ENCODE assay signal across 15 cellular contexts in genomic region chr2:98656800-98657199, GRCh38. TPM values are rescaled to one million over a fixed set of nuclear protein-coding genes. Genes with fewer than 3 reads are reported as not detected.
DNase-seq lines count a peak whose midpoint lies in the region; ATAC-seq and TF ChIP-seq lines count a peak whose summit lies in the region.
"Had no signal": no experiment of that assay in that cellular context is flagged by ENCODE, and none has a peak within 500 bp of the region (broad histone marks: within the 10 kb centered on the region; RNA-seq: fewer than 3 reads in every experiment).

No MANE protein-coding gene starts in this region.

- peaks cover 10% of the 10 kb centered on the region for H3K9me3 Mint-ChIP-seq in activated CD4-positive, alpha-beta memory T cell treated with anti-CD3 and anti-CD28 coated beads for 36 hours

- H3K36me3 ChIP-seq in lower lobe of right lung (peaks cover 7% of the 10 kb centered on the region), esophagus muscularis mucosa (peaks cover 0 to 8% (median 2%) of the 10 kb centered on the region in 4 donors), HAP-1 (replicated peaks) (no peaks in the 10 kb centered on the region), ascending aorta (no peaks in the 10 kb centered on the region)
- H3K36me3 ChIP-seq: adrenal gland, BLaER1, suprapubic skin had no signal

- POLR2A ChIA-PET in activated CD4-positive, alpha-beta memory T cell treated with anti-CD3 and anti-CD28 coated beads for 36 hours (lab: Charles Lee) = interaction anchor here (0.9 to 4.2 kb wide), 3 partner anchors 67 to 115 kb away, joined by 3 to 27 read pairs (median 6); partner anchors contain the start of gene MGAT4A

- intact Hi-C loops in activated CD4-positive, alpha-beta memory T cell treated with anti-CD3 and anti-CD28 coated beads for 36 hours (cut with micrococcal nuclease) = loop anchor here (10.0 kb wide), 1 partner anchor 488 kb away; the partner anchor contains the start of gene C2orf15
- intact Hi-C loops in lower lobe of right lung (cut with DNase I) (no loop called here), esophagus muscularis mucosa (cut with DNase I) (no loop called here), ascending aorta (cut with DNase I) (loop anchor here (10.0 kb wide), 1 partner anchor 408 kb away; no protein-coding TSS in a partner anchor)

- H3K4me1 ChIP-seq in lower lobe of right lung = peaks cover 11% of the 10 kb centered on the region
- no peaks in the 10 kb centered on the region for H3K4me1 ChIP-seq in esophagus muscularis mucosa
- H3K4me1 ChIP-seq in HAP-1 = no peaks in the 10 kb centered on the region
- no peaks in the 10 kb centered on the region for H3K4me1 ChIP-seq in ascending aorta
- H3K4me1 ChIP-seq: suprapubic skin had no signal

- no peak for TF ChIP-seq EP300 in esophagus muscularis mucosa (IDR thresholded peaks at IDR 0.05)

- DNase-seq in CD1c-positive myeloid dendritic cell (ENCODE audit: extremely low spot score) = peak; percentile 39
- DNase-seq in GF-D8 (lab: John Stamatoyannopoulos, UW) = peak; percentile 86
- DNase-seq in activated CD4-positive, alpha-beta memory T cell treated with anti-CD3 and anti-CD28 coated beads for 36 hours = no peak
- DNase-seq in lower lobe of right lung = no peak
- no peak for DNase-seq in esophagus muscularis mucosa (ENCODE audit: extremely low spot score)
- no peak for DNase-seq in HAP-1 (ENCODE audit: low spot score in 2 of 2)
- no peak for DNase-seq in amygdala (lab: John Stamatoyannopoulos, UW)
- DNase-seq in ascending aorta (ENCODE audit: low spot score in 2 of 2) = no peak
- DNase-seq: activated CD4-positive, alpha-beta T cell treated with anti-CD3 and anti-CD28 coated beads, Interleukin-2, amount 50 U/mL, for 4 hours; adrenal gland; erythroblast; NCI-H1417 treated with DMSO at 0.1 percent for 48 hours; NCI-H524 treated with DMSO at 0.1 percent for 48 hours had no signal

- TF ChIP-seq CTCF in lower lobe of right lung (IDR thresholded peaks at IDR 0.05) (no peak), esophagus muscularis mucosa (IDR thresholded peaks at IDR 0.05) (no peak), ascending aorta (IDR thresholded peaks at IDR 0.05) (no peak)

- H3K4me1 Mint-ChIP-seq in activated CD4-positive, alpha-beta memory T cell treated with anti-CD3 and anti-CD28 coated beads for 36 hours (ENCODE audit: low read depth) = peaks cover 76% of the 10 kb centered on the region

- H3K27me3 Mint-ChIP-seq in activated CD4-positive, alpha-beta memory T cell treated with anti-CD3 and anti-CD28 coated beads for 36 hours = no peaks in the 10 kb centered on the region

- CTCF ChIA-PET in activated CD4-positive, alpha-beta memory T cell treated with anti-CD3 and anti-CD28 coated beads for 36 hours (lab: Charles Lee) = interaction anchor here (0.6 to 5.5 kb wide), 8 partner anchors 8 to 181 kb away, joined by 3 to 25 read pairs (median 3); partner anchors contain the start of gene MGAT4A

- H3K27me3 ChIP-seq in lower lobe of right lung (ENCODE audit: low read depth) (no peaks in the 10 kb centered on the region), esophagus muscularis mucosa (no peaks in the 10 kb centered on the region), HAP-1 (ENCODE audit: low read depth) (no peaks in the 10 kb centered on the region), ascending aorta (no peaks in the 10 kb centered on the region)
- H3K27me3 ChIP-seq: adrenal gland, BLaER1, suprapubic skin had no signal

- H3K4me3 Mint-ChIP-seq in activated CD4-positive, alpha-beta memory T cell treated with anti-CD3 and anti-CD28 coated beads for 36 hours = peak overlapping the region; percentile 58

- no peaks in the 10 kb centered on the region for H3K9me3 ChIP-seq in lower lobe of right lung
- H3K9me3 ChIP-seq in esophagus muscularis mucosa = no peaks in the 10 kb centered on the region
- no peaks in the 10 kb centered on the region for H3K9me3 ChIP-seq in HAP-1
- no peaks in the 10 kb centered on the region for H3K9me3 ChIP-seq in ascending aorta
- H3K9me3 ChIP-seq: adrenal gland, suprapubic skin had no signal

- H3K4me3 ChIP-seq in lower lobe of right lung (no peak overlapping the region), esophagus muscularis mucosa (no peak overlapping the region), HAP-1 (no peak overlapping the region), ascending aorta (no peak overlapping the region)
- H3K4me3 ChIP-seq: adrenal gland, BLaER1, suprapubic skin had no signal

- peak overlapping the region; percentile 86 for H3K27ac Mint-ChIP-seq in activated CD4-positive, alpha-beta memory T cell treated with anti-CD3 and anti-CD28 coated beads for 36 hours

- in situ Hi-C loops in HAP-1 (cut with MboI; ENCODE audit: low sequenced_read_pairs) = no loop called here

- ATAC-seq in lower lobe of right lung = peak; percentile 57 to 62

- peaks cover 32% of the 10 kb centered on the region for H3K36me3 Mint-ChIP-seq in activated CD4-positive, alpha-beta memory T cell treated with anti-CD3 and anti-CD28 coated beads for 36 hours

- TF ChIP-seq POLR2A in esophagus muscularis mucosa (IDR thresholded peaks at IDR 0.05; ENCODE audit: low read depth) = no peak

- H3K27ac ChIP-seq in lower lobe of right lung (no peak overlapping the region), esophagus muscularis mucosa (replicated peaks in 1 of 4) (no peak overlapping the region), ascending aorta (no peak overlapping the region)
- H3K27ac ChIP-seq: adrenal gland, BLaER1, suprapubic skin had no signal

- 74% methylated on average over 4 of the region's 4 CpGs for WGBS in esophagus muscularis mucosa

RNA-seq across cellular contexts. Expression of gene UNC50, which starts 48.4 kb away (rescaled TPM):
- total RNA-seq in activated CD4-positive, alpha-beta memory T cell treated with anti-CD3 and anti-CD28 coated beads for 36 hours = 10 to 100 TPM; 33.4 to 36.2 TPM
- 53.7 TPM for total RNA-seq in lower lobe of right lung
- 10 to 100 TPM; 34.0 to 51.4 (median 40.7) TPM for total RNA-seq in esophagus muscularis mucosa
- 34.4 TPM for total RNA-seq in ascending aorta

RNA-seq across cellular contexts. Expression of gene COA5, which starts 48.5 kb away (rescaled TPM):
- 10 to 100 TPM; 26.7 to 28.5 TPM for total RNA-seq in activated CD4-positive, alpha-beta memory T cell treated with anti-CD3 and anti-CD28 coated beads for 36 hours
- total RNA-seq in lower lobe of right lung (31.2 TPM), esophagus muscularis mucosa (10 to 100 TPM; 28.3 to 48.2 (median 31.7) TPM), ascending aorta (86.3 TPM)

Comparison
In these comparisons a context has a peak if more than half of its experiments do, and no peak if none do; other contexts are left out.
1. DNase-seq: peak in CD1c-positive myeloid dendritic cell (single experiment) and GF-D8 (single experiment); none in activated CD4-positive, alpha-beta memory T cell treated with anti-CD3 and anti-CD28 coated beads for 36 hours (single experiment), lower lobe of right lung (single experiment), esophagus muscularis mucosa (single experiment), HAP-1 (0 of 2), amygdala (0 of 56) and ascending aorta (0 of 2).
2. intact Hi-C loops: an anchor here in activated CD4-positive, alpha-beta memory T cell treated with anti-CD3 and anti-CD28 coated beads for 36 hours (10.0 kb wide) and ascending aorta (10.0 kb wide); none called in lower lobe of right lung and esophagus muscularis mucosa.